17 cellular contexts compared by ENCODE assay signal in the genomic region with DNA sequence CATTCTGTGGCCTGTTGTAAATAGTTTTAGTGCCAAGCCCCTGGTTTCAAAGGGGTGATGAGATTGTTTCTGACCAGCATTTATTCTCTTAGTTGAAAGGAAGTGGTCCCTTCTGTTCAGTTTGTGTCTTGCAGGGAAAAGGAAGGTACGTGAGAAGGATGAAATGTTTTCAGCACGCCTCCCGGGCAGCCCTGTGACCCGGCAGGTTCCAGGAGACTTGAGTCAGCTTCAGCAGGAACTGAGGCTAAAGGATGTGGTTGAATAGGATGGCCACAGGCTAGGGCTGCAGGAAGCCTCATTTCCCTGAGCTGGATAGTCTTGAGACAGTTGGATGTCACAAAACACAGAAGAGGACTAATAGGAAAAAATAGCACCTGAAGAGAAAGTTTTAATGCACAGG.
DNase-seq lines count a peak whose midpoint lies in the region; TF ChIP-seq lines count a peak whose summit lies in the region.
"Had no signal": no experiment of that assay in that cellular context is flagged by ENCODE, and none has a peak within 500 bp of the region (broad histone marks: within the 10 kb centered on the region; RNA-seq: fewer than 3 reads in every experiment).

No MANE protein-coding gene starts in this region.

- H3K4me1 ChIP-seq in mammary epithelial cell (ENCODE audit: insufficient read depth, low read length): peaks cover 68% of the 10 kb centered on the region
- H3K4me1 ChIP-seq in breast epithelium: no peaks in the 10 kb centered on the region
- no peaks in the 10 kb centered on the region for H3K4me1 ChIP-seq in spleen
- H3K4me1 ChIP-seq in suprapubic skin: no peaks in the 10 kb centered on the region

- in situ Hi-C loops in mammary epithelial cell (cut with MboI; ENCODE audit: low sequenced_read_pairs in 2 of 2): no loop called here
- in situ Hi-C loops in brain microvascular endothelial cell (cut with HindIII; ENCODE audit: low pct_ligation_motif_present, low sequenced_read_pairs): no loop called here

- TF ChIP-seq POLR2A in breast epithelium (IDR thresholded peaks at IDR 0.05) (no peak), spleen (IDR thresholded peaks at IDR 0.05) (no peak), suprapubic skin (IDR thresholded peaks at IDR 0.05) (no peak)

- peak overlapping the region; percentile 3 for H3K4me2 ChIP-seq in mammary epithelial cell (ENCODE audit: insufficient read depth, low read depth, low read length)

- no peak overlapping the region for H2AFZ ChIP-seq in mammary epithelial cell (ENCODE audit: low read depth, low read length)

- intact Hi-C loops in mammary epithelial cell (cut with micrococcal nuclease): loop anchor here (10.0 kb wide), 1 partner anchor 138 kb away; no protein-coding TSS in a partner anchor
- intact Hi-C loops in breast epithelium (cut with DNase I; ENCODE audit: low total_unique reads): no loop called here
- intact Hi-C loops in spleen (cut with DNase I; ENCODE audit: low total_unique reads): no loop called here

- 35% methylated on average over 4 of the region's 4 CpGs for WGBS in mammary epithelial cell (ENCODE audit: low coverage, missing lambda C conversion rate)
- 14 to 18% (median 16%) methylated on average over 4 of the region's 4 CpGs for WGBS in spleen, 5 donors
- WGBS in suprapubic skin: 47% methylated on average over 4 of the region's 4 CpGs

- BruUV-seq in mammary epithelial cell (replicated peaks; lab: Mats Ljungman, UMichigan): no TSS peak

- peak overlapping the region; percentile 17 for H3K27ac ChIP-seq in mammary epithelial cell (ENCODE audit: insufficient read depth, low read depth, low read length)
- H3K27ac ChIP-seq in breast epithelium: no peak overlapping the region
- H3K27ac ChIP-seq in brain microvascular endothelial cell: no peak overlapping the region
- no peak overlapping the region for H3K27ac ChIP-seq in spleen
- H3K27ac ChIP-seq in suprapubic skin: no peak overlapping the region

- H3K27me3 ChIP-seq in mammary epithelial cell (ENCODE audit: insufficient read depth, low read length) (no peaks in the 10 kb centered on the region), breast epithelium (peaks cover 0 to 3% of the 10 kb centered on the region in 2 donors), brain microvascular endothelial cell (replicated peaks) (no peaks in the 10 kb centered on the region), spleen (replicated peaks in 1 of 7) (no peaks in the 10 kb centered on the region), suprapubic skin (no peaks in the 10 kb centered on the region)

- TF ChIP-seq CTCF in mammary epithelial cell (conservative IDR thresholded peaks at IDR 0.05 in 1 of 2, IDR thresholded peaks at IDR 0.05 in 1 of 2; ENCODE audit: extremely low read depth in 1 of 2, insufficient read depth in 1 of 2, low read depth in 1 of 2, low read length in 2 of 2): no peak
- no peak for TF ChIP-seq CTCF in breast epithelium (IDR thresholded peaks at IDR 0.05)
- no peak for TF ChIP-seq CTCF in brain microvascular endothelial cell (IDR thresholded peaks at IDR 0.05; ENCODE audit: low read depth, low read length, missing control alignments)
- TF ChIP-seq CTCF in spleen (IDR thresholded peaks at IDR 0.05 in 8 of 11, conservative IDR thresholded peaks at IDR 0.05 in 3 of 11): no peak
- TF ChIP-seq CTCF in suprapubic skin (IDR thresholded peaks at IDR 0.05): no peak

- DNase-seq in mammary epithelial cell (peak; percentile 90), breast epithelium (ENCODE audit: low spot score in 2 of 2) (no peak), MV-4-11 (lab: John Stamatoyannopoulos, UW) (peak; percentile 77), brain microvascular endothelial cell (peak; percentile 34), smooth muscle cell of the brain vasculature (ENCODE audit: low read depth, low spot score) (peak; percentile 26), iPS-NIHi7 (ENCODE audit: extremely low spot score) (no peak), spleen (no peak), suprapubic skin (ENCODE audit: low spot score in 2 of 2) (no peak)
- DNase-seq: activated naive CD4-positive, alpha-beta T cell treated with Interleukin-2 at 50 U/mL for 16 hours; cortex of kidney; H9; midbrain; NCI-H1436 treated with DMSO at 0.1 percent for 48 hours; NCI-H446 treated with DMSO at 0.1 percent for 48 hours; posterior cingulate gyrus; stimulated activated CD4-positive, alpha-beta T cell treated with anti-CD3 and anti-CD28 coated beads, Interleukin-2, amount 100 ng/mL, for 24 hours; T-helper 9 cell had no signal

- H3K36me3 ChIP-seq in mammary epithelial cell (ENCODE audit: insufficient read depth, low read length) (no peaks in the 10 kb centered on the region), breast epithelium (no peaks in the 10 kb centered on the region), brain microvascular endothelial cell (replicated peaks) (no peaks in the 10 kb centered on the region), spleen (no peaks in the 10 kb centered on the region), suprapubic skin (no peaks in the 10 kb centered on the region)

- H4K20me1 ChIP-seq in mammary epithelial cell (ENCODE audit: insufficient read depth, low read length): no peaks in the 10 kb centered on the region

- H3K4me3 ChIP-seq in mammary epithelial cell (replicated peaks in 1 of 3; ENCODE audit: insufficient read depth in 1 of 3, low read depth in 2 of 3, low read length in 3 of 3) (no peak overlapping the region), breast epithelium (no peak overlapping the region), brain microvascular endothelial cell (ENCODE audit: low read depth, low read length) (no peak overlapping the region), spleen (no peak overlapping the region), suprapubic skin (no peak overlapping the region)

- dilution Hi-C loops in mammary epithelial cell (cut with HindIII; ENCODE audit: low sequenced_read_pairs): loop anchor here (5.0 kb wide), 1 partner anchor 70 kb away; no protein-coding TSS in a partner anchor

- H3K9me3 ChIP-seq in mammary epithelial cell (replicated peaks; ENCODE audit: insufficient read depth, low read length) (peaks cover 4% of the 10 kb centered on the region), breast epithelium (no peaks in the 10 kb centered on the region), spleen (no peaks in the 10 kb centered on the region), suprapubic skin (no peaks in the 10 kb centered on the region)

- no peaks in the 10 kb centered on the region for H3K79me2 ChIP-seq in mammary epithelial cell (ENCODE audit: insufficient read depth, low read length)

- CTCF ChIA-PET in mammary epithelial cell (lab: Charles Lee; ENCODE audit: low non-redundant PET): no interaction called here

- no peak overlapping the region for H3K9ac ChIP-seq in mammary epithelial cell (ENCODE audit: insufficient read depth, low read length)

- no peak for TF ChIP-seq EP300 in suprapubic skin (IDR thresholded peaks at IDR 0.05)

Comparison
In these comparisons a context has a peak if more than half of its experiments do, and no peak if none do; other contexts are left out.
1. DNase-seq: peak in mammary epithelial cell (single experiment), MV-4-11 (single experiment), brain microvascular endothelial cell (single experiment) and smooth muscle cell of the brain vasculature (single experiment); none in breast epithelium (0 of 2), iPS-NIHi7 (single experiment), spleen (single experiment) and suprapubic skin (0 of 2).